ENCODE assay signal across 15 cellular contexts in the genomic region with DNA sequence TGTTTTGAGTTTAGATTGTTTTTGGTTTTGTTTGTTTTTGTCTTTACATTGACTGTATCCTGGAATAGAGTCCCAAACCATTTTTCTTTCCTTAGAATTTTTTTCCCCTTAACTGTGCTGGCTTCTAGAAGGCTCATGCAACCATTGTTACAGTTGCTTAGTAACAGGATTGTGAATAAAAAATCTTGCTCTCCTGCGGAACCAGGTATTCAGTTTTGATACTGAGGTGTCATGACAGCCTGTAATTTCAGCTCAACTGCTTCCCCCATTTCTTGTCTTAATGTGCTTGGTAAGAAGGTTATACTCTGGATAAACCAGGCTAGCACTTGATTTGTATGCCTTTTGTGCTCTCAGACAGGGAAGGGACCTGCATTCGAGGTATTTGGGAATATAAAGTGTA. TPM values are rescaled to one million over a fixed set of nuclear protein-coding genes. Genes with fewer than 3 reads are reported as not detected.
DNase-seq lines count a peak whose midpoint lies in the region; ATAC-seq, FAIRE-seq and TF ChIP-seq lines count a peak whose summit lies in the region.
"Had no signal": no experiment of that assay in that cellular context is flagged by ENCODE, and none has a peak within 500 bp of the region (broad histone marks: within the 10 kb centered on the region; RNA-seq: fewer than 3 reads in every experiment).

No MANE protein-coding gene starts in this region.

- TF ChIP-seq CTCF in VCaP (conservative IDR thresholded peaks at IDR 0.05) (no peak), lower lobe of right lung (IDR thresholded peaks at IDR 0.05) (no peak)

- DNase-seq in NCI-H2107 treated with DMSO at 0.1 percent for 48 hours (lab: John Stamatoyannopoulos, UW; ENCODE audit: unreplicated experiment) = peak; percentile 12
- no peak for DNase-seq in NCI-H2107 (lab: John Stamatoyannopoulos, UW)
- no peak for DNase-seq in GM18507 (ENCODE audit: extremely low spot score, insufficient read length, low read depth)
- no peak for DNase-seq in lower lobe of right lung
- no peak for DNase-seq in G401 (ENCODE audit: low spot score)
- DNase-seq: activated CD4-positive, alpha-beta T cell treated with anti-CD3 and anti-CD28 coated beads for 4 hours; activated T-cell treated with anti-CD3 and anti-CD28 coated beads, Interleukin-2, amount 50 U/mL, for 4 hours; CD4-positive, alpha-beta T cell; NCI-H1436 treated with DMSO at 0.1 percent for 48 hours; NCI-H510A treated with DMSO at 0.1 percent for 48 hours had no signal

- H3K27ac ChIP-seq in VCaP = peak overlapping the region; percentile 29
- peak overlapping the region; percentile 2 for H3K27ac ChIP-seq in lower lobe of right lung
- H3K27ac ChIP-seq: 22Rv1, right atrium auricular region had no signal

- in situ Hi-C loops in G401 (cut with HindIII; ENCODE audit: low sequenced_read_pairs) = no loop called here

- intact Hi-C loops in lower lobe of right lung (cut with DNase I) = no loop called here

- peaks cover 9% of the 10 kb centered on the region for H3K4me1 ChIP-seq in lower lobe of right lung

- no peaks in the 10 kb centered on the region for H3K36me3 ChIP-seq in lower lobe of right lung
- H3K36me3 ChIP-seq: right atrium auricular region had no signal

- no peaks in the 10 kb centered on the region for H3K9me3 ChIP-seq in lower lobe of right lung
- H3K9me3 ChIP-seq: right atrium auricular region had no signal

- FAIRE-seq in GM18507 (lab: Jason Lieb, UNC) = peak; percentile 41

- no peak overlapping the region for H3K4me3 ChIP-seq in lower lobe of right lung
- H3K4me3 ChIP-seq: right atrium auricular region had no signal

- ATAC-seq in lower lobe of right lung (peak in 1 of 2 donors; percentile 66), HG03342 (IDR thresholded peaks at IDR 0.05; ENCODE audit: unreplicated experiment) (no peak), HG03354 (IDR thresholded peaks at IDR 0.05; ENCODE audit: poor library complexity, severe bottlenecking, unreplicated experiment) (no peak)
- ATAC-seq: activated T-cell treated with anti-CD3 and anti-CD28 coated beads, Interleukin-2, amount 50 U/mL, for 4 hours had no signal

- H3K27me3 ChIP-seq in lower lobe of right lung (ENCODE audit: low read depth) = no peaks in the 10 kb centered on the region
- H3K27me3 ChIP-seq: right atrium auricular region had no signal

RNA-seq across cellular contexts. Expression of a gene that starts 42.1 kb away (rescaled TPM):
- total RNA-seq in lower lobe of right lung = 29.5 TPM
- total RNA-seq in G401 (2014; rRNA removed; shearing (Covaris generic)) = 17.9 and 33.5 TPM in 2 replicates
